In the genomic region with DNA sequence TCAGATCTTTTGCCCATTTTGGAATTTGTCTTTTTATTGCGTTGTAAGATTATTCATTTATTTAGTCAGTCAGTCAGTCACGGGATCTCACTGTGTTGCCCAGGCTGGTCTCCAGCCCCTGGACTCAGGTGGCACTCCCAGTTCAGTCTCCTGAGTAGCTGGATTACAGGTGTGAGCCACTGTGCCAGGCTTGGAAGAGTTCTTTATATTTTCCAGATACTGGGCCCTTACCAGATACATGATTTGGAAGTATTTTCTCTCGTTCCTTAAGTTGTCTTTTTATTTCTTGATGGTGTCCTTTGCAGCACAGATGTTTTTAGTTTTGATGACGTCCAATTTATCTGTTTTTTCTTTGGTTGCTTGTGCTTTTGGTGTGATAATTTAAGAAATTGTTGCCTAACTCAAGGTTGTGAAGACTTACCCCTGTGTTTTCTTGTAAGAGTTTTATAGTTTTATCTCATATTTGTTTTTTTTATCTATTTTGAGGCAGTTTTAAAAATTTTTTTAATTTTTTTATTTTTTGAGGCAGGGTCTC, we compare ENCODE assay signal across 1 cellular context.
TF ChIP-seq lines count a peak whose summit lies in the region.

No MANE protein-coding gene starts in this region.

TF ChIP-seq in GM23338, 12 proteins besides CTCF, POLR2A, EP300 and RAD21 (continued from another document):
- TF ChIP-seq, protein P1, sequence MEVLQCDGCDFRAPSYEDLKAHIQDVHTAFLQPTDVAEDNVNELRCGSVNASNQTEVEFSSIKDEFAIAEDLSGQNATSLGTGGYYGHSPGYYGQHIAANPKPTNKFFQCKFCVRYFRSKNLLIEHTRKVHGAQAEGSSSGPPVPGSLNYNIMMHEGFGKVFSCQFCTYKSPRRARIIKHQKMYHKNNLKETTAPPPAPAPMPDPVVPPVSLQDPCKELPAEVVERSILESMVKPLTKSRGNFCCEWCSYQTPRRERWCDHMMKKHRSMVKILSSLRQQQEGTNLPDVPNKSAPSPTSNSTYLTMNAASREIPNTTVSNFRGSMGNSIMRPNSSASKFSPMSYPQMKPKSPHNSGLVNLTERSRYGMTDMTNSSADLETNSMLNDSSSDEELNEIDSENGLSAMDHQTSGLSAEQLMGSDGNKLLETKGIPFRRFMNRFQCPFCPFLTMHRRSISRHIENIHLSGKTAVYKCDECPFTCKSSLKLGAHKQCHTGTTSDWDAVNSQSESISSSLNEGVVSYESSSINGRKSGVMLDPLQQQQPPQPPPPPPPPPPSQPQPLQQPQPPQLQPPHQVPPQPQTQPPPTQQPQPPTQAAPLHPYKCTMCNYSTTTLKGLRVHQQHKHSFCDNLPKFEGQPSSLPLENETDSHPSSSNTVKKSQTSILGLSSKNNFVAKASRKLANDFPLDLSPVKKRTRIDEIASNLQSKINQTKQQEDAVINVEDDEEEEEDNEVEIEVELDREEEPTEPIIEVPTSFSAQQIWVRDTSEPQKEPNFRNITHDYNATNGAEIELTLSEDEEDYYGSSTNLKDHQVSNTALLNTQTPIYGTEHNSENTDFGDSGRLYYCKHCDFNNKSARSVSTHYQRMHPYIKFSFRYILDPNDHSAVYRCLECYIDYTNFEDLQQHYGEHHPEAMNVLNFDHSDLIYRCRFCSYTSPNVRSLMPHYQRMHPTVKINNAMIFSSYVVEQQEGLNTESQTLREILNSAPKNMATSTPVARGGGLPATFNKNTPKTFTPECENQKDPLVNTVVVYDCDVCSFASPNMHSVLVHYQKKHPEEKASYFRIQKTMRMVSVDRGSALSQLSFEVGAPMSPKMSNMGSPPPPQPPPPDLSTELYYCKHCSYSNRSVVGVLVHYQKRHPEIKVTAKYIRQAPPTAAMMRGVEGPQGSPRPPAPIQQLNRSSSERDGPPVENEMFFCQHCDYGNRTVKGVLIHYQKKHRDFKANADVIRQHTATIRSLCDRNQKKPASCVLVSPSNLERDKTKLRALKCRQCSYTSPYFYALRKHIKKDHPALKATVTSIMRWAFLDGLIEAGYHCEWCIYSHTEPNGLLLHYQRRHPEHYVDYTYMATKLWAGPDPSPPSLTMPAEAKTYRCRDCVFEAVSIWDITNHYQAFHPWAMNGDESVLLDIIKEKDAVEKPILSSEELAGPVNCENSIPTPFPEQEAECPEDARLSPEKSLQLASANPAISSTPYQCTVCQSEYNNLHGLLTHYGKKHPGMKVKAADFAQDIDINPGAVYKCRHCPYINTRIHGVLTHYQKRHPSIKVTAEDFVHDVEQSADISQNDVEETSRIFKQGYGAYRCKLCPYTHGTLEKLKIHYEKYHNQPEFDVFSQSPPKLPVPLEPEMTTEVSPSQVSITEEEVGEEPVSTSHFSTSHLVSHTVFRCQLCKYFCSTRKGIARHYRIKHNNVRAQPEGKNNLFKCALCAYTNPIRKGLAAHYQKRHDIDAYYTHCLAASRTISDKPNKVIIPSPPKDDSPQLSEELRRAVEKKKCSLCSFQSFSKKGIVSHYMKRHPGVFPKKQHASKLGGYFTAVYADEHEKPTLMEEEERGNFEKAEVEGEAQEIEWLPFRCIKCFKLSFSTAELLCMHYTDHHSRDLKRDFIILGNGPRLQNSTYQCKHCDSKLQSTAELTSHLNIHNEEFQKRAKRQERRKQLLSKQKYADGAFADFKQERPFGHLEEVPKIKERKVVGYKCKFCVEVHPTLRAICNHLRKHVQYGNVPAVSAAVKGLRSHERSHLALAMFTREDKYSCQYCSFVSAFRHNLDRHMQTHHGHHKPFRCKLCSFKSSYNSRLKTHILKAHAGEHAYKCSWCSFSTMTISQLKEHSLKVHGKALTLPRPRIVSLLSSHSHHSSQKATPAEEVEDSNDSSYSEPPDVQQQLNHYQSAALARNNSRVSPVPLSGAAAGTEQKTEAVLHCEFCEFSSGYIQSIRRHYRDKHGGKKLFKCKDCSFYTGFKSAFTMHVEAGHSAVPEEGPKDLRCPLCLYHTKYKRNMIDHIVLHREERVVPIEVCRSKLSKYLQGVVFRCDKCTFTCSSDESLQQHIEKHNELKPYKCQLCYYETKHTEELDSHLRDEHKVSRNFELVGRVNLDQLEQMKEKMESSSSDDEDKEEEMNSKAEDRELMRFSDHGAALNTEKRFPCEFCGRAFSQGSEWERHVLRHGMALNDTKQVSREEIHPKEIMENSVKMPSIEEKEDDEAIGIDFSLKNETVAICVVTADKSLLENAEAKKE (CRISPR knock-in tag; IDR thresholded peaks at IDR 0.05), result no peak
- no peak for TF ChIP-seq STAT1 (IDR thresholded peaks at IDR 0.05; ENCODE audit: unreplicated experiment)
- no peak for TF ChIP-seq JUNB (IDR thresholded peaks at IDR 0.05; ENCODE audit: unreplicated experiment)
- TF ChIP-seq NANOG (IDR thresholded peaks at IDR 0.05; ENCODE audit: borderline replicate concordance), result no peak
- TF ChIP-seq ZNF114 (CRISPR knock-in tag; IDR thresholded peaks at IDR 0.05), result no peak
- no peak for TF ChIP-seq ZNF331 (CRISPR knock-in tag; IDR thresholded peaks at IDR 0.05; ENCODE audit: low read depth)
- TF ChIP-seq, protein P2, sequence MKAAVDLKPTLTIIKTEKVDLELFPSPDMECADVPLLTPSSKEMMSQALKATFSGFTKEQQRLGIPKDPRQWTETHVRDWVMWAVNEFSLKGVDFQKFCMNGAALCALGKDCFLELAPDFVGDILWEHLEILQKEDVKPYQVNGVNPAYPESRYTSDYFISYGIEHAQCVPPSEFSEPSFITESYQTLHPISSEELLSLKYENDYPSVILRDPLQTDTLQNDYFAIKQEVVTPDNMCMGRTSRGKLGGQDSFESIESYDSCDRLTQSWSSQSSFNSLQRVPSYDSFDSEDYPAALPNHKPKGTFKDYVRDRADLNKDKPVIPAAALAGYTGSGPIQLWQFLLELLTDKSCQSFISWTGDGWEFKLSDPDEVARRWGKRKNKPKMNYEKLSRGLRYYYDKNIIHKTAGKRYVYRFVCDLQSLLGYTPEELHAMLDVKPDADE (IDR thresholded peaks at IDR 0.05), result no peak
- TF ChIP-seq EZH2phosphoT487 (IDR thresholded peaks at IDR 0.05; ENCODE audit: unreplicated experiment), result no peak
